14 cellular contexts compared by ENCODE assay signal in genomic region chr9:129183495-129184308, GRCh38. TPM values are rescaled to one million over a fixed set of nuclear protein-coding genes. Genes with fewer than 3 reads are reported as not detected.
DNase-seq lines count a peak whose midpoint lies in the region; ATAC-seq, FAIRE-seq and TF ChIP-seq lines count a peak whose summit lies in the region.
"Had no signal": no experiment of that assay in that cellular context is flagged by ENCODE, and none has a peak within 500 bp of the region (broad histone marks: within the 10 kb centered on the region; RNA-seq: fewer than 3 reads in every experiment).

No MANE protein-coding gene starts in this region.

- peaks cover 7 to 27% of the 10 kb centered on the region in 2 experiments; a peak in 4 of 5 replicates for H3K4me1 ChIP-seq in K562 (replicated peaks in 1 of 2; ENCODE audit: control insufficient read depth in 2 of 2, insufficient read depth in 2 of 2, low read length in 2 of 2)
- H3K4me1 ChIP-seq in mucosa of rectum (ENCODE audit: control insufficient read depth in 2 of 2, insufficient read depth in 2 of 2, low read length in 2 of 2): peaks cover 43 to 57% of the 10 kb centered on the region in 2 donors
- H3K4me1 ChIP-seq in mammary epithelial cell (ENCODE audit: insufficient read depth, low read length): peaks cover 3% of the 10 kb centered on the region
- peaks cover 0 to 14% (median under 1%) of the 10 kb centered on the region in 3 donors for H3K4me1 ChIP-seq in gastroesophageal sphincter

- no peaks in the 10 kb centered on the region for H3K79me2 ChIP-seq in K562 (ENCODE audit: control insufficient read depth, insufficient read depth, low read length)
- H3K79me2 ChIP-seq in mammary epithelial cell (ENCODE audit: insufficient read depth, low read length): no peaks in the 10 kb centered on the region

- CTCF ChIA-PET in K562 (lab: Yijun Ruan, JAX; ENCODE audit: low intra/inter-chr PET ratio): no interaction called here
- CTCF ChIA-PET in mammary epithelial cell (lab: Charles Lee; ENCODE audit: low non-redundant PET): interaction anchor here (0.6 kb wide), 1 partner anchor 116 kb away, joined by 4 read pairs; no protein-coding TSS in a partner anchor

- 54% methylated on average over 6 of the region's 8 CpGs for WGBS in K562 (ENCODE audit: insufficient coverage, low coverage, missing lambda C conversion rate)
- 97% methylated on average over 7 of the region's 8 CpGs for WGBS in mammary epithelial cell (ENCODE audit: low coverage, missing lambda C conversion rate)
- 28 to 73% methylated on average over 2 to 3 of the region's 8 CpGs for WGBS in gastroesophageal sphincter (ENCODE audit: low coverage in 1 of 2), 2 donors

- peak; percentile 37 for FAIRE-seq in K562 (lab: Jason Lieb, UNC)

- H4K20me1 ChIP-seq in K562 (replicated peaks; ENCODE audit: control insufficient read depth, insufficient read depth, low read length): no peaks in the 10 kb centered on the region
- no peaks in the 10 kb centered on the region for H4K20me1 ChIP-seq in mammary epithelial cell (ENCODE audit: insufficient read depth, low read length)

- dilution Hi-C loops in mammary epithelial cell (cut with HindIII; ENCODE audit: low sequenced_read_pairs): no loop called here

- intact Hi-C loops in K562 (cut with micrococcal nuclease) (no loop called here), mammary epithelial cell (cut with micrococcal nuclease) (no loop called here)

- H3K36me3 ChIP-seq in K562 (ENCODE audit: control insufficient read depth, insufficient read depth, low read length) (no peaks in the 10 kb centered on the region), mucosa of rectum (ENCODE audit: control insufficient read depth in 2 of 2, insufficient read depth in 2 of 2, low read length in 2 of 2) (no peaks in the 10 kb centered on the region), mammary epithelial cell (ENCODE audit: insufficient read depth, low read length) (no peaks in the 10 kb centered on the region), gastroesophageal sphincter (no peaks in the 10 kb centered on the region)
- H3K36me3 ChIP-seq: upper lobe of left lung had no signal

- H3K27ac ChIP-seq in K562 (ENCODE audit: extremely low read depth, low read depth, low read length) (no peak overlapping the region), mucosa of rectum (ENCODE audit: low read depth in 2 of 2, low read length in 2 of 2) (peak overlapping the region; percentile 72 to 77), mammary epithelial cell (ENCODE audit: insufficient read depth, low read depth, low read length) (no peak overlapping the region), gastroesophageal sphincter (no peak overlapping the region)
- H3K27ac ChIP-seq: upper lobe of left lung had no signal

- ATAC-seq in K562 (peak; percentile 47), gastroesophageal sphincter (no peak)

- H3K4me3 ChIP-seq in K562 (no peak overlapping the region), mucosa of rectum (ENCODE audit: low read length in 2 of 2) (peak overlapping the region; percentile 19 to 41), mammary epithelial cell (replicated peaks in 1 of 3; ENCODE audit: insufficient read depth in 1 of 3, low read depth in 2 of 3, low read length in 3 of 3) (no peak overlapping the region), gastroesophageal sphincter (no peak overlapping the region)
- H3K4me3 ChIP-seq: upper lobe of left lung had no signal

- no peak overlapping the region; the same call in 1 of the 2 replicates for H3K4me2 ChIP-seq in K562 (ENCODE audit: insufficient read depth, low read length)
- H3K4me2 ChIP-seq in mammary epithelial cell (ENCODE audit: insufficient read depth, low read depth, low read length): no peak overlapping the region

- BruUV-seq in K562 (replicated peaks; lab: Mats Ljungman, UMichigan) (no TSS peak), mammary epithelial cell (replicated peaks; lab: Mats Ljungman, UMichigan) (no TSS peak)

- no peaks in the 10 kb centered on the region; a peak in 1 of 5 replicates for H3K27me3 ChIP-seq in K562 (ENCODE audit: control insufficient read depth in 2 of 2, insufficient read depth in 2 of 2, low read length in 2 of 2)
- no peaks in the 10 kb centered on the region for H3K27me3 ChIP-seq in mucosa of rectum (ENCODE audit: control insufficient read depth in 2 of 2, insufficient read depth in 2 of 2, low read length in 2 of 2)
- no peaks in the 10 kb centered on the region for H3K27me3 ChIP-seq in mammary epithelial cell (ENCODE audit: insufficient read depth, low read length)
- no peaks in the 10 kb centered on the region for H3K27me3 ChIP-seq in gastroesophageal sphincter
- H3K27me3 ChIP-seq: upper lobe of left lung had no signal

- POLR2A ChIA-PET in K562 (lab: Yijun Ruan, JAX): interaction anchor here (0.6 to 1.9 kb wide), 6 partner anchors 10 to 445 kb away, joined by 3 to 10 read pairs (median 4); no protein-coding TSS in a partner anchor

- in situ Hi-C loops in K562 (cut with MboI) (no loop called here), mammary epithelial cell (cut with MboI; ENCODE audit: low sequenced_read_pairs in 2 of 2) (no loop called here)

- H3K9ac ChIP-seq in K562 (ENCODE audit: insufficient read depth in 1 of 2, low read depth in 2 of 2, low read length in 2 of 2): no peak overlapping the region
- peak overlapping the region; percentile 52 to 54 for H3K9ac ChIP-seq in mucosa of rectum (ENCODE audit: low read depth in 1 of 2, low read length in 2 of 2)
- H3K9ac ChIP-seq in mammary epithelial cell (ENCODE audit: insufficient read depth, low read length): no peak overlapping the region

- no peak for TF ChIP-seq RAD21 in K562 (CRISPR knock-in tag; conservative IDR thresholded peaks at IDR 0.05 in 1 of 2, IDR thresholded peaks at IDR 0.05 in 1 of 2)

- H2AFZ ChIP-seq in K562 (ENCODE audit: low read depth, low read length) (peak overlapping the region; percentile 85; the same call in 1 of the 2 replicates), mammary epithelial cell (ENCODE audit: low read depth, low read length) (no peak overlapping the region)

- no peaks in the 10 kb centered on the region for H3K9me1 ChIP-seq in K562 (ENCODE audit: control insufficient read depth, insufficient read depth, low read length)

- TF ChIP-seq POLR2A in K562 (conservative IDR thresholded peaks at IDR 0.05): no peak
- no peak for TF ChIP-seq POLR2A in gastroesophageal sphincter (IDR thresholded peaks at IDR 0.05)

- DNase-seq in EH (ENCODE audit: low read depth) (peak; percentile 23), NCI-H82 treated with DMSO at 0.1 percent for 48 hours (lab: John Stamatoyannopoulos, UW; ENCODE audit: unreplicated experiment) (peak; percentile 22), K562 (ENCODE audit: extremely low read depth in 1 of 4, low spot score in 3 of 4) (peak in 3 of 4 experiments; percentile 34 to 36 (median 34)), mammary epithelial cell (no peak), NOMO-1 (lab: John Stamatoyannopoulos, UW; ENCODE audit: unreplicated experiment in 2 of 2) (no peak), hippocampal formation (lab: John Stamatoyannopoulos, UW) (no peak)
- DNase-seq: activated naive CD4-positive, alpha-beta T cell treated with anti-CD3 and anti-CD28 coated beads for 36 hours; KBM-7; NCI-H524; Right ventricle myocardium superior; stimulated activated CD4-positive, alpha-beta T cell treated with anti-CD3 and anti-CD28 coated beads, Interleukin-15, amount 100 ng/mL, for 24 hours; upper lobe of left lung had no signal

- H3K9me3 ChIP-seq in K562 (replicated peaks; ENCODE audit: control insufficient read depth, insufficient read depth, low read depth, low read length): peaks cover 6% of the 10 kb centered on the region; the same call in 1 of the 2 replicates
- no peaks in the 10 kb centered on the region for H3K9me3 ChIP-seq in mucosa of rectum (ENCODE audit: control insufficient read depth in 2 of 2, low read length in 2 of 2)
- peaks cover 2% of the 10 kb centered on the region for H3K9me3 ChIP-seq in mammary epithelial cell (replicated peaks; ENCODE audit: insufficient read depth, low read length)
- no peaks in the 10 kb centered on the region for H3K9me3 ChIP-seq in gastroesophageal sphincter
- H3K9me3 ChIP-seq: upper lobe of left lung had no signal

- TF ChIP-seq CTCF in K562 (IDR thresholded peaks at IDR 0.05 in 2 of 3, conservative IDR thresholded peaks at IDR 0.05 in 1 of 3; ENCODE audit: insufficient read depth in 2 of 3, low read depth in 1 of 3, low read length in 3 of 3) (no peak), mammary epithelial cell (conservative IDR thresholded peaks at IDR 0.05 in 1 of 2, IDR thresholded peaks at IDR 0.05 in 1 of 2; ENCODE audit: extremely low read depth in 1 of 2, insufficient read depth in 1 of 2, low read depth in 1 of 2, low read length in 2 of 2) (no peak), gastroesophageal sphincter (IDR thresholded peaks at IDR 0.05) (no peak)

- no peak for TF ChIP-seq EP300 in K562 (IDR thresholded peaks at IDR 0.05; ENCODE audit: low read length)
- TF ChIP-seq EP300 in gastroesophageal sphincter (IDR thresholded peaks at IDR 0.05): no peak

TF ChIP-seq in K562, 482 proteins besides CTCF, POLR2A, EP300 and RAD21 (continues in another document):
- TF ChIP-seq MEF2D (tag; conservative IDR thresholded peaks at IDR 0.05; ENCODE audit: low read depth): no peak
- TF ChIP-seq CBFA2T2 (conservative IDR thresholded peaks at IDR 0.05): no peak

RNA-seq across cellular contexts. Expression of gene IER5L, which starts 5.6 kb away (rescaled TPM):
- 0.25 and 1.5 TPM in 2 replicates for total RNA-seq in K562 (2011; cell fraction: chromatin; rRNA removed; ENCODE audit: low replicate concordance)
- total RNA-seq in K562 (2011; cell fraction: nucleolus; rRNA removed): 2.9 and 4.7 TPM in 2 replicates
- 1.9 and 2.3 TPM in 2 replicates for total RNA-seq in K562 (2011; cell fraction: nucleoplasm; rRNA removed)
- total RNA-seq in K562 (2014; rRNA removed) (11.9 and 13.6 TPM in 2 replicates), K562 (2014; rRNA removed; fragmentation: Illumina TruSeq; extraction: Trizol) (0.19 and 0.22 TPM in 2 replicates), K562 (2015; rRNA removed; fragmentation: Illumina TruSeq; extraction: Trizol) (0.76 and 1.3 TPM in 2 replicates), K562 (2021) (4.9 and 5.7 TPM in 2 replicates), mammary epithelial cell (10 to 100 TPM; 13.5 to 34.2 TPM), gastroesophageal sphincter (10 to 100 TPM in 2 of 4 donors, 1 to 10 TPM in 2; 7.4 to 14.3 (median 10.4) TPM)
- polyA plus RNA-seq in K562 (2011; rRNA removed) (0.52 and 1.6 TPM in 2 replicates), K562 (2014; fragmentation: Illumina TruSeq; extraction: Trizol) (0.25 and 0.29 TPM in 2 replicates), K562 (2014; fragmentation: Nextera tagmentation; extraction: Ambion mirVana) (under 1 TPM; 0.14 to 0.18 TPM), K562 (2014; rRNA removed) (4.0 and 4.7 TPM in 2 replicates), mammary epithelial cell (7.0 TPM)
- 2.4 and 5.6 TPM in 2 replicates for polyA plus RNA-seq in K562 (2011; cell fraction: cytosol; rRNA removed)
- 4.3 and 4.5 TPM in 2 replicates for polyA plus RNA-seq in K562 (2011; cell fraction: nucleus; rRNA removed)
- 1.6 and 2.5 TPM in 2 replicates for polyA plus RNA-seq in K562 (2012)
- polyA minus RNA-seq in K562 (2011; rRNA and poly(A)+ RNA removed): 0.32 and 0.48 TPM in 2 replicates
- polyA minus RNA-seq in K562 (2011; cell fraction: cytosol; rRNA and poly(A)+ RNA removed): 1.7 and 3.7 TPM in 2 replicates
- 3.2 and 4.7 TPM in 2 replicates for polyA minus RNA-seq in K562 (2011; cell fraction: nucleus; rRNA and poly(A)+ RNA removed)
- 1.4 TPM for polyA minus RNA-seq in mammary epithelial cell

Comparison
In these comparisons a context has a peak if more than half of its experiments do, and no peak if none do; other contexts are left out.
1. DNase-seq: peak in EH (single experiment), NCI-H82 treated with DMSO at 0.1 percent for 48 hours (single experiment) and K562 (3 of 4); none in mammary epithelial cell (single experiment), NOMO-1 (0 of 2) and hippocampal formation (0 of 2).
2. H3K27ac ChIP-seq: peak in mucosa of rectum (2 of 2); none in K562 (single experiment), mammary epithelial cell (single experiment) and gastroesophageal sphincter (0 of 4).
3. H3K4me3 ChIP-seq: peak in mucosa of rectum (2 of 2); none in K562 (single experiment), mammary epithelial cell (0 of 3) and gastroesophageal sphincter (0 of 2).
4. H3K9ac ChIP-seq: peak in mucosa of rectum (2 of 2); none in K562 (0 of 2) and mammary epithelial cell (single experiment).